1 cellular context compared by ENCODE assay signal in genomic region chr13:25905411-25906010, GRCh38.
TF ChIP-seq lines count a peak whose summit lies in the region.

No MANE protein-coding gene starts in this region.

TF ChIP-seq in GM23338, 12 proteins besides CTCF, POLR2A, EP300 and RAD21:
- TF ChIP-seq ZNF462 (CRISPR knock-in tag; IDR thresholded peaks at IDR 0.05) (no peak), ETS1 (IDR thresholded peaks at IDR 0.05) (no peak), REST (IDR thresholded peaks at IDR 0.05; ENCODE audit: unreplicated experiment) (no peak)
TF ChIP-seq in GM23338: peak in this region for 0.
